In genomic region chr2:227509824-227510619, GRCh38 we compare ENCODE assay signal across 11 cellular contexts. TPM values are rescaled to one million over a fixed set of nuclear protein-coding genes. Genes with fewer than 3 reads are reported as not detected.
DNase-seq lines count a peak whose midpoint lies in the region; ATAC-seq and TF ChIP-seq lines count a peak whose summit lies in the region.
"Had no signal": no experiment of that assay in that cellular context is flagged by ENCODE, and none has a peak within 500 bp of the region (broad histone marks: within the 10 kb centered on the region; RNA-seq: fewer than 3 reads in every experiment).

No MANE protein-coding gene starts in this region.

- H3K27me3 Mint-ChIP-seq in activated T-cell treated with anti-CD3 and anti-CD28 coated beads, Interleukin-2, amount 50 U/mL, for 24 hours: no peaks in the 10 kb centered on the region
- H3K27me3 Mint-ChIP-seq in stimulated activated naive B cell treated with anti-CD40 and anti-IgM and Interleukin-4, amounts not matched to agents 10 μg/mL and 1 μg/mL and 100 μg/mL, for 72 hours: no peaks in the 10 kb centered on the region

- no peaks in the 10 kb centered on the region for H3K9me3 Mint-ChIP-seq in activated T-cell treated with anti-CD3 and anti-CD28 coated beads, Interleukin-2, amount 50 U/mL, for 24 hours
- no peaks in the 10 kb centered on the region for H3K9me3 Mint-ChIP-seq in stimulated activated naive B cell treated with anti-CD40 and anti-IgM and Interleukin-4, amounts not matched to agents 10 μg/mL and 1 μg/mL and 100 μg/mL, for 72 hours

- peak overlapping the region; percentile 23 for H3K27ac Mint-ChIP-seq in activated T-cell treated with anti-CD3 and anti-CD28 coated beads, Interleukin-2, amount 50 U/mL, for 24 hours
- peak overlapping the region; percentile 53 for H3K27ac Mint-ChIP-seq in stimulated activated naive B cell treated with anti-CD40 and anti-IgM and Interleukin-4, amounts not matched to agents 10 μg/mL and 1 μg/mL and 100 μg/mL, for 72 hours

- H3K36me3 Mint-ChIP-seq in activated T-cell treated with anti-CD3 and anti-CD28 coated beads, Interleukin-2, amount 50 U/mL, for 24 hours (ENCODE audit: low read depth): peaks cover 45% of the 10 kb centered on the region
- H3K36me3 Mint-ChIP-seq in stimulated activated naive B cell treated with anti-CD40 and anti-IgM and Interleukin-4, amounts not matched to agents 10 μg/mL and 1 μg/mL and 100 μg/mL, for 72 hours: peaks cover 14 to 33% of the 10 kb centered on the region in 2 donors

- DNase-seq in activated T-cell treated with anti-CD3 and anti-CD28 coated beads, Interleukin-2, amount 50 U/mL, for 24 hours: no peak
- no peak for DNase-seq in activated T-cell treated with anti-CD3 and anti-CD28 coated beads, Interleukin-2, amount 50 U/mL, for 48 hours
- DNase-seq in fibroblast of villous mesenchyme (ENCODE audit: low read depth): peak; percentile 52
- no peak for DNase-seq in stimulated activated naive B cell treated with anti-CD40 and anti-IgM and Interleukin-4, amounts not matched to agents 10 μg/mL and 1 μg/mL and 100 μg/mL, for 72 hours
- DNase-seq in GDM1 (lab: John Stamatoyannopoulos, UW): no peak
- DNase-seq in NCI-H524 treated with DMSO at 0.1 percent for 48 hours (lab: John Stamatoyannopoulos, UW): no peak
- DNase-seq: MM.1S had no signal

- no peak overlapping the region for H3K4me3 Mint-ChIP-seq in activated T-cell treated with anti-CD3 and anti-CD28 coated beads, Interleukin-2, amount 50 U/mL, for 24 hours
- H3K4me3 Mint-ChIP-seq in stimulated activated naive B cell treated with anti-CD40 and anti-IgM and Interleukin-4, amounts not matched to agents 10 μg/mL and 1 μg/mL and 100 μg/mL, for 72 hours: no peak overlapping the region

- peak overlapping the region; percentile 10 for H3K4me3 ChIP-seq in fibroblast of villous mesenchyme (ENCODE audit: low read depth, low read length)
- H3K4me3 ChIP-seq: BLaER1, SJSA1 had no signal

- ATAC-seq in SK-N-SH treated with all-trans-retinoic acid at 6 μM for 48 hours (peak; percentile 56), GM21529 (IDR thresholded peaks at IDR 0.05; ENCODE audit: unreplicated experiment) (no peak)
- ATAC-seq in stimulated activated naive B cell treated with anti-CD40 and anti-IgM and Interleukin-4, amounts not matched to agents 10 μg/mL and 1 μg/mL and 100 μg/mL, for 72 hours (replicated peaks): peak in 1 of 2 donors; percentile 27

- no peak for TF ChIP-seq CTCF in fibroblast of villous mesenchyme (IDR thresholded peaks at IDR 0.05; ENCODE audit: insufficient read depth, low read depth, low read length)

- H3K4me1 Mint-ChIP-seq in activated T-cell treated with anti-CD3 and anti-CD28 coated beads, Interleukin-2, amount 50 U/mL, for 24 hours (ENCODE audit: low read depth): peaks cover 88% of the 10 kb centered on the region
- peaks cover 40 to 79% of the 10 kb centered on the region in 2 donors for H3K4me1 Mint-ChIP-seq in stimulated activated naive B cell treated with anti-CD40 and anti-IgM and Interleukin-4, amounts not matched to agents 10 μg/mL and 1 μg/mL and 100 μg/mL, for 72 hours

TF ChIP-seq in SK-N-SH treated with all-trans-retinoic acid at 6 μM for 48 hours, 23 proteins besides CTCF, POLR2A, EP300 and RAD21 (continues in another document):
- TF ChIP-seq TSHZ2 (CRISPR knock-in tag; IDR thresholded peaks at IDR 0.05) (peak; percentile 58; the same call in 1 of the 2 replicates), ZFP30 (CRISPR knock-in tag; IDR thresholded peaks at IDR 0.05) (no peak), ISL1 (CRISPR knock-in tag; IDR thresholded peaks at IDR 0.05) (peak; percentile 26; the same call in 1 of the 2 replicates), GLIS3 (CRISPR knock-in tag; IDR thresholded peaks at IDR 0.05) (no peak), TCF4 (CRISPR knock-in tag; IDR thresholded peaks at IDR 0.05; ENCODE audit: borderline replicate concordance) (peak; percentile 80; the same call in 1 of the 2 replicates), CREB5 (CRISPR knock-in tag; IDR thresholded peaks at IDR 0.05; ENCODE audit: low read depth) (no peak), PPARA (CRISPR knock-in tag; IDR thresholded peaks at IDR 0.05; ENCODE audit: borderline replicate concordance) (no peak), SNAI2 (CRISPR knock-in tag; IDR thresholded peaks at IDR 0.05) (no peak), ZNF70 (CRISPR knock-in tag; IDR thresholded peaks at IDR 0.05) (no peak), OSR1 (CRISPR knock-in tag; IDR thresholded peaks at IDR 0.05) (no peak), RARB (CRISPR knock-in tag; IDR thresholded peaks at IDR 0.05) (no peak), ARNTL (CRISPR knock-in tag; IDR thresholded peaks at IDR 0.05; ENCODE audit: borderline replicate concordance, low read depth) (no peak), ZC3H10 (CRISPR knock-in tag; IDR thresholded peaks at IDR 0.05) (no peak), ZNF565 (CRISPR knock-in tag; conservative IDR thresholded peaks at IDR 0.05; ENCODE audit: low read depth) (no peak), CSDC2 (CRISPR knock-in tag; IDR thresholded peaks at IDR 0.05) (no peak), ZFP3 (CRISPR knock-in tag; IDR thresholded peaks at IDR 0.05) (no peak), PATZ1 (CRISPR knock-in tag; IDR thresholded peaks at IDR 0.05; ENCODE audit: borderline replicate concordance) (no peak), POU6F1 (CRISPR knock-in tag; IDR thresholded peaks at IDR 0.05; ENCODE audit: borderline replicate concordance, low read depth) (no peak), BACH2 (CRISPR knock-in tag; IDR thresholded peaks at IDR 0.05; ENCODE audit: borderline replicate concordance) (no peak), ZNF8 (CRISPR knock-in tag; IDR thresholded peaks at IDR 0.05) (no peak), ESRRG (CRISPR knock-in tag; IDR thresholded peaks at IDR 0.05) (no peak), TOX (CRISPR knock-in tag; IDR thresholded peaks at IDR 0.05; ENCODE audit: borderline replicate concordance) (no peak)

RNA-seq across cellular contexts. Expression of gene AGFG1, which starts 38.1 kb away (rescaled TPM):
- 30.0 and 56.1 TPM in 2 replicates for total RNA-seq in fibroblast of villous mesenchyme
